23 cellular contexts compared by ENCODE assay signal in the genomic region with DNA sequence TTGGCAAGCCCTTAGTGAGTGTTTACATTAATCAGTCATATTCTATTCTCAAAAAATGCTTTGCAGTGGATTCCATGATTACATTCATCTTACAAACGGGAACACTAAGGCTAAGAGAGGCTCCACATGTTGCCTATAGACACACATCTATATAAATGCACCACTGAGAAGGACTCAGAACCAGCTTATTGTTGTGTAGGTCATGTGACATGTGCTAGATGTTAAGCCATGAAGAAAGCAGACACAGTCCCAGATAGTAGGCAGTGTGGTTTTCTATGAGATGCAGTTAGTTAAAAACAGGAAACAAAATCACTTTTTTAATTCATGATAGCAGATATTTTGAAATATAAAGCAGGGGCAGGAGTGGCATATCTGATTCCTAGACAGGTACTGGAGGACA. TPM values are rescaled to one million over a fixed set of nuclear protein-coding genes. Genes with fewer than 3 reads are reported as not detected.
DNase-seq lines count a peak whose midpoint lies in the region; ATAC-seq, FAIRE-seq and TF ChIP-seq lines count a peak whose summit lies in the region.
"Had no signal": no experiment of that assay in that cellular context is flagged by ENCODE, and none has a peak within 500 bp of the region (broad histone marks: within the 10 kb centered on the region; RNA-seq: fewer than 3 reads in every experiment).

No MANE protein-coding gene starts in this region.

- no TSS peak for BruUV-seq in K562 (replicated peaks; lab: Mats Ljungman, UMichigan)

- no peak for TF ChIP-seq POLR2A in K562 (conservative IDR thresholded peaks at IDR 0.05)

- 0 out of 2 replicates have a peak overlapping the region, but pooled peaks have one; percentile 11 for H2AFZ ChIP-seq in K562 (ENCODE audit: low read depth, low read length)

- DNase-seq in K562 (ENCODE audit: extremely low read depth in 1 of 4, low spot score in 3 of 4): no peak
- no peak for DNase-seq in dermis blood vessel endothelial cell
- no peak for DNase-seq in stimulated activated CD4-positive, alpha-beta T cell treated with anti-CD3 and anti-CD28 coated beads, Interleukin-4, amount 100 ng/mL, for 4 hours
- DNase-seq: Caco-2; CD4-positive, CD25-positive, alpha-beta regulatory T cell; CD8-positive, alpha-beta T cell; DMS53; DMS79 treated with DMSO at 0.1 percent for 48 hours; GF-D8; GOT3; H7; HCEC 1CT had no signal

- H3K4me3 ChIP-seq in K562: no peak overlapping the region
- H3K4me3 ChIP-seq: BLaER1 had no signal

- H3K4me1 ChIP-seq in K562 (replicated peaks in 1 of 2; ENCODE audit: control insufficient read depth in 2 of 2, insufficient read depth in 2 of 2, low read length in 2 of 2): peaks cover 17 to 23% of the 10 kb centered on the region in 2 experiments
- H3K4me1 ChIP-seq: BLaER1, Caco-2 had no signal

- no peaks in the 10 kb centered on the region for H3K9me1 ChIP-seq in K562 (ENCODE audit: control insufficient read depth, insufficient read depth, low read length)

- no peak for FAIRE-seq in K562 (lab: Jason Lieb, UNC)
- FAIRE-seq: GM12891, GM18507 had no signal

- ATAC-seq in K562 (no peak), GM18511 (IDR thresholded peaks at IDR 0.05; ENCODE audit: unreplicated experiment) (no peak)
- ATAC-seq in stimulated activated memory B cell treated with anti-CD40 and anti-IgM and Interleukin-4, amounts not matched to agents 10 μg/mL and 1 μg/mL and 100 μg/mL, for 72 hours: no peak
- ATAC-seq: CD8-positive, alpha-beta T cell had no signal

- peaks cover 46% of the 10 kb centered on the region for H3K4me1 Mint-ChIP-seq in stimulated activated memory B cell treated with anti-CD40 and anti-IgM and Interleukin-4, amounts not matched to agents 10 μg/mL and 1 μg/mL and 100 μg/mL, for 72 hours

- H3K27ac ChIP-seq in KOPT-K1 (ENCODE audit: low read depth, low read length, poor library complexity, severe bottlenecking) (peak overlapping the region; percentile 40), K562 (ENCODE audit: extremely low read depth, low read depth, low read length) (no peak overlapping the region)
- H3K27ac ChIP-seq: BLaER1, C4-2B had no signal

- H3K9me3 Mint-ChIP-seq in stimulated activated memory B cell treated with anti-CD40 and anti-IgM and Interleukin-4, amounts not matched to agents 10 μg/mL and 1 μg/mL and 100 μg/mL, for 72 hours: peaks cover 3% of the 10 kb centered on the region
- H3K9me3 Mint-ChIP-seq: CD8-positive, alpha-beta T cell had no signal

- no peak overlapping the region for H3K4me3 Mint-ChIP-seq in stimulated activated memory B cell treated with anti-CD40 and anti-IgM and Interleukin-4, amounts not matched to agents 10 μg/mL and 1 μg/mL and 100 μg/mL, for 72 hours
- H3K4me3 Mint-ChIP-seq: CD8-positive, alpha-beta T cell had no signal

- peaks cover 78% of the 10 kb centered on the region for H3K36me3 Mint-ChIP-seq in stimulated activated memory B cell treated with anti-CD40 and anti-IgM and Interleukin-4, amounts not matched to agents 10 μg/mL and 1 μg/mL and 100 μg/mL, for 72 hours
- H3K36me3 Mint-ChIP-seq: CD8-positive, alpha-beta T cell had no signal

- no peak for TF ChIP-seq CTCF in K562 (IDR thresholded peaks at IDR 0.05 in 2 of 3, conservative IDR thresholded peaks at IDR 0.05 in 1 of 3; ENCODE audit: insufficient read depth in 2 of 3, low read depth in 1 of 3, low read length in 3 of 3)

- TF ChIP-seq RAD21 in K562 (CRISPR knock-in tag; conservative IDR thresholded peaks at IDR 0.05 in 1 of 2, IDR thresholded peaks at IDR 0.05 in 1 of 2): no peak

- no peaks in the 10 kb centered on the region for H3K79me2 ChIP-seq in K562 (ENCODE audit: control insufficient read depth, insufficient read depth, low read length)

- WGBS in K562 (ENCODE audit: insufficient coverage, low coverage, missing lambda C conversion rate): 4% methylated on average over 1 of the region's 1 CpG

- in situ Hi-C loops in K562 (cut with MboI): no loop called here

- no peak for TF ChIP-seq EP300 in K562 (IDR thresholded peaks at IDR 0.05; ENCODE audit: low read length)

- no peaks in the 10 kb centered on the region for H3K27me3 Mint-ChIP-seq in stimulated activated memory B cell treated with anti-CD40 and anti-IgM and Interleukin-4, amounts not matched to agents 10 μg/mL and 1 μg/mL and 100 μg/mL, for 72 hours

- CTCF ChIA-PET in K562 (lab: Yijun Ruan, JAX; ENCODE audit: low intra/inter-chr PET ratio): no interaction called here

- no peaks in the 10 kb centered on the region for H4K20me1 ChIP-seq in K562 (replicated peaks; ENCODE audit: control insufficient read depth, insufficient read depth, low read length)
- H4K20me1 ChIP-seq: BLaER1 had no signal

- H3K36me3 ChIP-seq in KOPT-K1 (ENCODE audit: insufficient read depth, low read length) (peaks cover 68% of the 10 kb centered on the region), K562 (ENCODE audit: control insufficient read depth, insufficient read depth, low read length) (0 out of 3 replicates have a peak, but pooled peaks cover 2% of the 10 kb centered on the region)
- H3K36me3 ChIP-seq: BLaER1 had no signal

- H3K9ac ChIP-seq in K562 (ENCODE audit: insufficient read depth in 1 of 2, low read depth in 2 of 2, low read length in 2 of 2): no peak overlapping the region
- H3K9ac ChIP-seq: BLaER1 had no signal

- no peaks in the 10 kb centered on the region for H3K27me3 ChIP-seq in K562 (ENCODE audit: control insufficient read depth in 2 of 2, insufficient read depth in 2 of 2, low read length in 2 of 2)
- H3K27me3 ChIP-seq: BLaER1 had no signal

- intact Hi-C loops in K562 (cut with micrococcal nuclease): no loop called here

- POLR2A ChIA-PET in K562 (lab: Yijun Ruan, JAX): no interaction called here

- H3K9me3 ChIP-seq in KOPT-K1 (ENCODE audit: insufficient read depth, low read length, poor library complexity, severe bottlenecking) (peaks cover 9% of the 10 kb centered on the region), K562 (replicated peaks; ENCODE audit: control insufficient read depth, insufficient read depth, low read depth, low read length) (peaks cover 9% of the 10 kb centered on the region; the same call in 1 of the 2 replicates)
- H3K9me3 ChIP-seq: Caco-2 had no signal

- H3K27ac Mint-ChIP-seq in stimulated activated memory B cell treated with anti-CD40 and anti-IgM and Interleukin-4, amounts not matched to agents 10 μg/mL and 1 μg/mL and 100 μg/mL, for 72 hours: peak overlapping the region; percentile 1
- H3K27ac Mint-ChIP-seq: CD8-positive, alpha-beta T cell had no signal

- no peak overlapping the region for H3K4me2 ChIP-seq in K562 (ENCODE audit: insufficient read depth, low read length)
- H3K4me2 ChIP-seq: BLaER1 had no signal

RNA-seq across cellular contexts. Expression of a gene that starts 10.8 kb away (rescaled TPM):
- total RNA-seq in K562 (2011; cell fraction: chromatin; rRNA removed; ENCODE audit: low replicate concordance): 0.67 TPM in 1 of 2 replicates, not detected in the other
- 0.26 and 0.67 TPM in 2 replicates for total RNA-seq in K562 (2011; cell fraction: nucleolus; rRNA removed)
- total RNA-seq in K562 (2011; cell fraction: nucleoplasm; rRNA removed): 0.46 and 0.51 TPM in 2 replicates
- total RNA-seq in K562 (2014; rRNA removed) (1.00 and 1.0 TPM in 2 replicates), K562 (2014; rRNA removed; fragmentation: Illumina TruSeq; extraction: Trizol) (0.73 TPM in 2 replicates), K562 (2015; rRNA removed; fragmentation: Illumina TruSeq; extraction: Trizol) (17.5 and 21.9 TPM in 2 replicates), K562 (2021) (0.58 and 0.71 TPM in 2 replicates), dermis blood vessel endothelial cell (not detected in 2 replicates)
- polyA plus RNA-seq in K562 (2011; rRNA removed) (0.57 and 1.8 TPM in 2 replicates), K562 (2014; fragmentation: Illumina TruSeq; extraction: Trizol) (0.59 and 0.65 TPM in 2 replicates), K562 (2014; fragmentation: Nextera tagmentation; extraction: Ambion mirVana) (under 1 TPM; 0.03 to 0.13 TPM), K562 (2014; rRNA removed) (0.77 and 0.81 TPM in 2 replicates)
- polyA plus RNA-seq in K562 (2011; cell fraction: cytosol; rRNA removed): 0.49 and 1.0 TPM in 2 replicates
- 1.4 and 2.2 TPM in 2 replicates for polyA plus RNA-seq in K562 (2011; cell fraction: nucleus; rRNA removed)
- polyA plus RNA-seq in K562 (2012): 7.2 and 41.7 TPM in 2 replicates
- polyA minus RNA-seq in K562 (2011; rRNA and poly(A)+ RNA removed): 0.81 and 1.6 TPM in 2 replicates
- polyA minus RNA-seq in K562 (2011; cell fraction: cytosol; rRNA and poly(A)+ RNA removed): not detected in 2 replicates
- polyA minus RNA-seq in K562 (2011; cell fraction: nucleus; rRNA and poly(A)+ RNA removed): 0.27 and 1.4 TPM in 2 replicates
- total RNA-seq: A172; A673; CD4-positive, CD25-positive, alpha-beta regulatory T cell; CD8-positive, alpha-beta T cell; Daoy; G401; H7 had no signal
- polyA plus RNA-seq: CD4-positive, CD25-positive, alpha-beta regulatory T cell had no signal

RNA-seq across cellular contexts. Expression of a gene that starts 19.1 kb away (rescaled TPM):
- 1.7 and 3.3 TPM in 2 replicates for total RNA-seq in K562 (2011; cell fraction: chromatin; rRNA removed; ENCODE audit: low replicate concordance)
- total RNA-seq in K562 (2011; cell fraction: nucleolus; rRNA removed): 3.0 TPM in 2 replicates
- total RNA-seq in K562 (2011; cell fraction: nucleoplasm; rRNA removed): 2.5 and 2.7 TPM in 2 replicates
- total RNA-seq in K562 (2014; rRNA removed) (0.45 and 0.69 TPM in 2 replicates), K562 (2014; rRNA removed; fragmentation: Illumina TruSeq; extraction: Trizol) (0.26 and 0.33 TPM in 2 replicates), K562 (2015; rRNA removed; fragmentation: Illumina TruSeq; extraction: Trizol) (0.83 and 0.90 TPM in 2 replicates), K562 (2021) (0.69 and 0.83 TPM in 2 replicates), dermis blood vessel endothelial cell (not detected in 2 replicates)
- polyA plus RNA-seq in K562 (2011; rRNA removed) (1.3 and 3.1 TPM in 2 replicates), K562 (2014; fragmentation: Illumina TruSeq; extraction: Trizol) (0.61 and 1.3 TPM in 2 replicates), K562 (2014; fragmentation: Nextera tagmentation; extraction: Ambion mirVana) (under 1 TPM; 0.08 to 0.10 TPM), K562 (2014; rRNA removed) (0.54 and 0.85 TPM in 2 replicates)
- 1.9 and 2.3 TPM in 2 replicates for polyA plus RNA-seq in K562 (2011; cell fraction: cytosol; rRNA removed)
- 7.8 and 9.4 TPM in 2 replicates for polyA plus RNA-seq in K562 (2011; cell fraction: nucleus; rRNA removed)
- 0.90 and 2.6 TPM in 2 replicates for polyA plus RNA-seq in K562 (2012)
- 2.0 and 2.7 TPM in 2 replicates for polyA minus RNA-seq in K562 (2011; rRNA and poly(A)+ RNA removed)
- polyA minus RNA-seq in K562 (2011; cell fraction: cytosol; rRNA and poly(A)+ RNA removed): 1.5 TPM in 1 of 2 replicates, not detected in the other
- polyA minus RNA-seq in K562 (2011; cell fraction: nucleus; rRNA and poly(A)+ RNA removed): 2.7 and 6.8 TPM in 2 replicates
- total RNA-seq: A172; A673; Caco-2; CD4-positive, CD25-positive, alpha-beta regulatory T cell; CD8-positive, alpha-beta T cell; Daoy; G401; H7 had no signal

RNA-seq across cellular contexts. Expression of a gene that starts 42.4 kb away (rescaled TPM):
- 0.67 and 0.93 TPM in 2 replicates for total RNA-seq in K562 (2011; cell fraction: chromatin; rRNA removed; ENCODE audit: low replicate concordance)
- total RNA-seq in K562 (2011; cell fraction: nucleolus; rRNA removed): 0.17 and 0.66 TPM in 2 replicates
- 1.0 and 1.4 TPM in 2 replicates for total RNA-seq in K562 (2011; cell fraction: nucleoplasm; rRNA removed)
- total RNA-seq in K562 (2014; rRNA removed): 0.09 and 0.16 TPM in 2 replicates
- total RNA-seq in K562 (2014; rRNA removed; fragmentation: Illumina TruSeq; extraction: Trizol): 0.22 TPM in 1 of 2 replicates, not detected in the other
- 0.18 and 0.23 TPM in 2 replicates for total RNA-seq in K562 (2015; rRNA removed; fragmentation: Illumina TruSeq; extraction: Trizol)
- total RNA-seq in K562 (2021): 0.16 and 0.24 TPM in 2 replicates
- 0.07 and 0.11 TPM in 2 replicates for polyA plus RNA-seq in K562 (2011; rRNA removed)
- polyA plus RNA-seq in K562 (2011; cell fraction: cytosol; rRNA removed): 0.07 TPM in 1 of 2 replicates, not detected in the other
- polyA plus RNA-seq in K562 (2011; cell fraction: nucleus; rRNA removed): 0.11 and 0.13 TPM in 2 replicates
- polyA plus RNA-seq in K562 (2012): 0.06 and 0.13 TPM in 2 replicates
- polyA plus RNA-seq in K562 (2014; fragmentation: Illumina TruSeq; extraction: Trizol): not detected in 2 replicates
- polyA plus RNA-seq in K562 (2014; fragmentation: Nextera tagmentation; extraction: Ambion mirVana): under 1 TPM in 1 of 2 experiments, not detected in 1; 0.08 TPM
- not detected in 2 replicates for polyA plus RNA-seq in K562 (2014; rRNA removed)
- 0.60 TPM in 1 of 2 replicates, not detected in the other for polyA minus RNA-seq in K562 (2011; rRNA and poly(A)+ RNA removed)
- polyA minus RNA-seq in K562 (2011; cell fraction: cytosol; rRNA and poly(A)+ RNA removed): not detected in 2 replicates
- polyA minus RNA-seq in K562 (2011; cell fraction: nucleus; rRNA and poly(A)+ RNA removed): 0.56 TPM in 1 of 2 replicates, not detected in the other
- not detected in 2 replicates for total RNA-seq in dermis blood vessel endothelial cell
- total RNA-seq: A172; A673; Caco-2; CD4-positive, CD25-positive, alpha-beta regulatory T cell; CD8-positive, alpha-beta T cell; Daoy; G401; H7 had no signal
- polyA plus RNA-seq: CD4-positive, CD25-positive, alpha-beta regulatory T cell had no signal

RNA-seq across cellular contexts. Expression of a gene that starts 50.4 kb away (rescaled TPM):
- 53.3 and 97.8 TPM in 2 replicates for total RNA-seq in K562 (2011; cell fraction: chromatin; rRNA removed; ENCODE audit: low replicate concordance)
- 31.9 and 40.5 TPM in 2 replicates for total RNA-seq in K562 (2011; cell fraction: nucleolus; rRNA removed)
- total RNA-seq in K562 (2011; cell fraction: nucleoplasm; rRNA removed): 60.0 and 79.1 TPM in 2 replicates
- total RNA-seq in K562 (2014; rRNA removed) (5.8 and 6.6 TPM in 2 replicates), K562 (2014; rRNA removed; fragmentation: Illumina TruSeq; extraction: Trizol) (19.0 and 22.1 TPM in 2 replicates), K562 (2015; rRNA removed; fragmentation: Illumina TruSeq; extraction: Trizol) (13.9 and 14.0 TPM in 2 replicates), K562 (2021) (19.5 and 23.7 TPM in 2 replicates), dermis blood vessel endothelial cell (4.3 and 8.3 TPM in 2 replicates)
- polyA plus RNA-seq in K562 (2011; rRNA removed) (37.1 and 37.9 TPM in 2 replicates), K562 (2014; fragmentation: Illumina TruSeq; extraction: Trizol) (17.5 and 21.4 TPM in 2 replicates), K562 (2014; fragmentation: Nextera tagmentation; extraction: Ambion mirVana) (1 to 10 TPM; 3.7 to 4.4 TPM), K562 (2014; rRNA removed) (11.1 and 12.8 TPM in 2 replicates)
- 5.6 and 11.8 TPM in 2 replicates for polyA plus RNA-seq in K562 (2011; cell fraction: cytosol; rRNA removed)
- polyA plus RNA-seq in K562 (2011; cell fraction: nucleus; rRNA removed): 40.2 and 52.7 TPM in 2 replicates
- 23.6 and 33.7 TPM in 2 replicates for polyA plus RNA-seq in K562 (2012)
- polyA minus RNA-seq in K562 (2011; rRNA and poly(A)+ RNA removed): 38.3 and 54.3 TPM in 2 replicates
- 13.5 and 26.7 TPM in 2 replicates for polyA minus RNA-seq in K562 (2011; cell fraction: cytosol; rRNA and poly(A)+ RNA removed)
- polyA minus RNA-seq in K562 (2011; cell fraction: nucleus; rRNA and poly(A)+ RNA removed): 19.4 and 42.9 TPM in 2 replicates
